8 cellular contexts compared by ENCODE assay signal in the genomic region with DNA sequence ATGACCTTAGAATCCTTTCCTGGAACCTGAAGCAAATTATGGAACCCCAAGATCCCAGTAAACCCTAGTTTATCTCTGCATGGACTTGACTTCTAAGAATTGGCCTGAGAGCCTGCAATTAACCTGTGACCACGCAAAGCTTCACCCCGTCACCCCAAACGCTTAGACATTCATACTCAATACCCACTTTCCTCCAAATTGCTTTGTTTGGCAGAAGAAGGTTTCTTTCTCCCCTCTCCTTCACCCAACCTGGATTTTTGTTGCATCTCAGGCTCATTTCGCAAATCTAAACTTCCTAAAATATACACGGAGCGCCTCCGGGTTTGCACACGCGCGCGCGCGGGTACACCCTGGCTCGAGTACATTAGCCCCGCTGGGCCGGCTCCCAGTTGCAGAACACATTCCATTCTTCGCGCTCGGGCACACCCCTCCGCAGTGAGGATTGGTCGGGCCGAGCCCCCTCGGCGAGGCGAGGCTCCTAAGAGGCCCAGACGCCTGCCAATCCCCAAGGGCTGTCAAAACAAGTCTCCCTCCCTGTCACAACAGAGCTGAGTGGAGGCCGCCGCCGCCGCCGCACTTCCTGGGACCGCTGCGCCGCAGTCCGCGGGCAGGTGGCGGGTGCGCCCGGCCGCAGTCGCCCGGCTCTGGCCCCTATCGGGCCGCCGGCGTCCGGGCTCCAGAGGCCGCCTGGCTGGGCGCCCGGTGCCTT. TPM values are rescaled to one million over a fixed set of nuclear protein-coding genes. Genes with fewer than 3 reads are reported as not detected.
A peak's percentile ranks its signal among the peaks of the same experiment; 100 is the strongest.
DNase-seq lines count a peak whose midpoint lies in the region; ATAC-seq, FAIRE-seq and TF ChIP-seq lines count a peak whose summit lies in the region.

A gene (plus strand): TSS at position 545 of the 709 bp plus-strand sequence.

- FAIRE-seq in urothelium cell line (lab: Jason Lieb, UNC) = no peak

- no peaks in the 10 kb centered on the region for H3K36me3 Mint-ChIP-seq in brain

- peaks cover 59% of the 10 kb centered on the region for H3K4me1 Mint-ChIP-seq in brain

- H3K4me3 Mint-ChIP-seq in brain = peak within 1 kb of the TSS; percentile 90 to 98 (median 96)

- DNase-seq in NCI-H2081 (lab: John Stamatoyannopoulos, UW) = peak; percentile 90 to 95
- DNase-seq in UCSD-AML1 (lab: John Stamatoyannopoulos, UW; ENCODE audit: unreplicated experiment) = peak; percentile 57
- DNase-seq in iPS DF 19.7 (ENCODE audit: low read depth, low spot score) = peak; percentile 56
- DNase-seq in sciatic nerve (ENCODE audit: low spot score) = peak; percentile 90
- DNase-seq in urothelium cell line (ENCODE audit: low spot score) = no peak

- peaks cover 35% of the 10 kb centered on the region for H3K27me3 Mint-ChIP-seq in brain

- no peak for TF ChIP-seq CTCF in brain (conservative IDR thresholded peaks at IDR 0.05)

- peak within 1 kb of the TSS; percentile 43 to 89 (median 73) for H3K27ac Mint-ChIP-seq in brain

- no peaks in the 10 kb centered on the region for H3K9me3 Mint-ChIP-seq in brain

- intact Hi-C loops in sciatic nerve (cut with DNase I) = loop anchor here (5.0 kb wide), 1 partner anchor 493 kb away; no protein-coding TSS in a partner anchor

- ATAC-seq in GM18511 (IDR thresholded peaks at IDR 0.05; ENCODE audit: unreplicated experiment) (peak; percentile 99), HG02981 (IDR thresholded peaks at IDR 0.05; ENCODE audit: unreplicated experiment) (peak; percentile 100), sciatic nerve (peak; percentile 95)

RNA-seq across cellular contexts. Expression of the gene that starts here (rescaled TPM):
- 5.7 TPM for polyA plus RNA-seq in brain (ENCODE audit: insufficient read depth, low read depth, low replicate concordance)
- total RNA-seq in sciatic nerve = 6.7 TPM
